8 cellular contexts compared by ENCODE assay signal in the genomic region with DNA sequence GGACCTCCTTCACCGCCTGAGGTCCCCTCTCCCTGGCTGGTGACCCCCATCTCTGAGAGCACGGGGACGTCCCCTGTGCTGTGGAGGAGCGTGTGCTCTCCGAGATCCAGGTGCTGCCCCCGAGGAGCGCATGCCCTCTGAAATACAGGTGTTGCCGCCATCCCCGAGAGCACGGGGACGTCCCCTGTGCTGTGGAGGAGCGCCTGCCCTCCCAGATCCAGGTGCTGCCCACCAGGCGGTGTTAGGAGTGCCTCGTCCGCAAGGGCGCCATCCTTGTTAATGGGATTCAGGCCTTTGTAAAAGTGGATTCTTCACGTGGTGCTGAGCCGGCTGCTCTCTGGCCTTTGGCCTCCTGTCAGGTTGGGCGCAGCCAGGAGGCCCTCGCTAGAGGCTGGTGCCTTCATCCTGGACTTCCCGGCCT. TPM values are rescaled to one million over a fixed set of nuclear protein-coding genes. Genes with fewer than 3 reads are reported as not detected.
DNase-seq lines count a peak whose midpoint lies in the region; ATAC-seq, FAIRE-seq and TF ChIP-seq lines count a peak whose summit lies in the region.

No MANE protein-coding gene starts in this region.

- no peak for TF ChIP-seq POLR2A in H54 (IDR thresholded peaks at IDR 0.05; ENCODE audit: low read depth, low read length)

- H4K20me1 ChIP-seq in astrocyte (ENCODE audit: insufficient read depth, low read length) = peaks cover 52% of the 10 kb centered on the region

- peak overlapping the region; percentile 43 for H3K23ac ChIP-seq in neuronal stem cell (ENCODE audit: low read depth, low read length, poor library complexity)

- H2AFZ ChIP-seq in astrocyte (ENCODE audit: low read depth, low read length) = no peak overlapping the region
- H2AFZ ChIP-seq in neuronal stem cell (ENCODE audit: low read length) = peak overlapping the region; percentile 74

- H3K9ac ChIP-seq in astrocyte (ENCODE audit: low read length) (no peak overlapping the region), neuronal stem cell (ENCODE audit: low read depth, low read length, poor library complexity) (peak overlapping the region; percentile 53)

- H2BK120ac ChIP-seq in neuronal stem cell (ENCODE audit: low read depth, low read length) = no peak overlapping the region

- no peaks in the 10 kb centered on the region for H3K4me1 Mint-ChIP-seq in astrocyte (ENCODE audit: low read depth, unreplicated experiment)

- FAIRE-seq in astrocyte (lab: Jason Lieb, UNC) = no peak
- no peak for FAIRE-seq in H54 (lab: Jason Lieb, UNC)

- H3K4me3 Mint-ChIP-seq in astrocyte (ENCODE audit: unreplicated experiment) = no peak overlapping the region

- TF ChIP-seq CTCF in astrocyte (IDR thresholded peaks at IDR 0.05; ENCODE audit: insufficient read depth, low read depth, low read length) = no peak

- H2BK12ac ChIP-seq in neuronal stem cell (ENCODE audit: low read length) = no peak overlapping the region

- peak overlapping the region; percentile 19 for H2AK5ac ChIP-seq in neuronal stem cell (ENCODE audit: low read depth, low read length)

- peak overlapping the region; percentile 61 for H3K4me2 ChIP-seq in astrocyte (ENCODE audit: low read length)
- no peak overlapping the region for H3K4me2 ChIP-seq in neuronal stem cell (ENCODE audit: insufficient read depth, low read length, poor library complexity, severe bottlenecking)

- no peaks in the 10 kb centered on the region for H3K27me3 ChIP-seq in astrocyte (ENCODE audit: insufficient read depth, low read length)
- H3K27me3 ChIP-seq in neuronal stem cell (ENCODE audit: control insufficient read depth in 3 of 3, insufficient read depth in 3 of 3, low read depth in 1 of 3, low read length in 3 of 3) = no peaks in the 10 kb centered on the region

- peaks cover 15% of the 10 kb centered on the region for H3K36me3 ChIP-seq in astrocyte (ENCODE audit: insufficient read depth, low read length)
- H3K36me3 ChIP-seq in neuronal stem cell (replicated peaks in 1 of 2; ENCODE audit: control insufficient read depth in 2 of 2, insufficient read depth in 2 of 2, low read length in 2 of 2) = peaks cover 20 to 40% of the 10 kb centered on the region in 2 donors

- H3K27ac ChIP-seq in astrocyte (ENCODE audit: low read depth, low read length) = no peak overlapping the region
- H3K27ac ChIP-seq in neuronal stem cell (replicated peaks; ENCODE audit: low read length) = no peak overlapping the region

- H3K79me1 ChIP-seq in neuronal stem cell (ENCODE audit: low read depth, low read length) = peaks cover 6% of the 10 kb centered on the region

- H2BK5ac ChIP-seq in neuronal stem cell (ENCODE audit: low read length) = peak overlapping the region; percentile 39

- H3K4me1 ChIP-seq in astrocyte (ENCODE audit: insufficient read depth, low read length) (no peaks in the 10 kb centered on the region), neuronal stem cell (ENCODE audit: control insufficient read depth in 2 of 2, insufficient read depth in 1 of 2, low read depth in 1 of 2, low read length in 2 of 2) (peaks cover 6 to 14% of the 10 kb centered on the region in 2 donors)

- no peaks in the 10 kb centered on the region for H3K27me3 Mint-ChIP-seq in astrocyte (ENCODE audit: low read depth, unreplicated experiment)

- H4K91ac ChIP-seq in neuronal stem cell (ENCODE audit: low read depth, low read length, poor library complexity) = peak overlapping the region; percentile 53

- H3K9me3 Mint-ChIP-seq in astrocyte (ENCODE audit: unreplicated experiment) = no peaks in the 10 kb centered on the region

- H3K4ac ChIP-seq in neuronal stem cell (ENCODE audit: low read length) = no peak overlapping the region

- H4K8ac ChIP-seq in neuronal stem cell (ENCODE audit: low read depth, low read length) = no peak overlapping the region

- no CpG with 5 or more reads among the region's 21 CpGs for WGBS in neuronal stem cell (ENCODE audit: extremely low coverage in 2 of 2, insufficient read length in 2 of 2, insufficient replicate concordance in 1 of 2), 2 donors

- H2BK15ac ChIP-seq in neuronal stem cell (ENCODE audit: low read length) = peak overlapping the region; percentile 30

- no peak overlapping the region for H3K4me3 ChIP-seq in astrocyte (ENCODE audit: insufficient read depth, low read depth, low read length)
- no peak overlapping the region for H3K4me3 ChIP-seq in neuronal stem cell (ENCODE audit: low read length in 2 of 2)

- no peaks in the 10 kb centered on the region for H3K36me3 Mint-ChIP-seq in astrocyte (ENCODE audit: low read depth, unreplicated experiment)

- no peak overlapping the region for H3K27ac Mint-ChIP-seq in astrocyte (ENCODE audit: unreplicated experiment)

- DNase-seq in astrocyte (ENCODE audit: low read depth) (no peak), neuronal stem cell (ENCODE audit: low spot score) (no peak), NOMO-1 treated with dmso at 0.1 percent for 144 hours (lab: John Stamatoyannopoulos, UW; ENCODE audit: unreplicated experiment) (no peak), pons (ENCODE audit: low spot score) (no peak), amniotic stem cell (lab: John Stamatoyannopoulos, UW) (no peak), H54 (ENCODE audit: insufficient read length, low spot score) (no peak)

- ATAC-seq in GM18909 (IDR thresholded peaks at IDR 0.05; ENCODE audit: poor library complexity, unreplicated experiment) (peak; percentile 11), HG02852 (IDR thresholded peaks at IDR 0.05; ENCODE audit: unreplicated experiment) (peak; percentile 33)

- H3K14ac ChIP-seq in neuronal stem cell (ENCODE audit: low read length) = no peak overlapping the region

- no peaks in the 10 kb centered on the region for H3K79me2 ChIP-seq in astrocyte (ENCODE audit: insufficient read depth, low read length)

- peaks cover 27% of the 10 kb centered on the region for H3K9me3 ChIP-seq in astrocyte (ENCODE audit: insufficient read depth, low read depth, low read length)
- H3K9me3 ChIP-seq in neuronal stem cell (replicated peaks in 1 of 2; ENCODE audit: control insufficient read depth in 2 of 2, insufficient read depth in 1 of 2, low read depth in 1 of 2, low read length in 2 of 2) = peaks cover 8 to 26% of the 10 kb centered on the region in 2 donors

- H3K18ac ChIP-seq in neuronal stem cell (ENCODE audit: low read length) = peak overlapping the region; percentile 85

RNA-seq across cellular contexts. Expression of a gene that starts 10.1 kb away (rescaled TPM):
- 15.7 and 16.5 TPM in 2 replicates for total RNA-seq in astrocyte
- 24.2 TPM for polyA plus RNA-seq in neuronal stem cell (2013, experiment 1 of 2)
- 24.1 TPM for polyA plus RNA-seq in neuronal stem cell (2013, experiment 2 of 2)

RNA-seq across cellular contexts. Expression of a gene that starts 10.2 kb away (rescaled TPM):
- total RNA-seq in astrocyte = 8.2 and 10.2 TPM in 2 replicates
- 8.5 TPM for polyA plus RNA-seq in neuronal stem cell (2013, experiment 1 of 2)
- polyA plus RNA-seq in neuronal stem cell (2013, experiment 2 of 2) = 8.6 TPM
